Comparison of ENCODE assay signal across 1 cellular context in genomic region chr11:13261600-13262061, GRCh38.
TF ChIP-seq lines count a peak whose summit lies in the region.

No MANE protein-coding gene starts in this region.

TF ChIP-seq in GM23338, 12 proteins besides CTCF, POLR2A, EP300 and RAD21 (continued from another document):
- no peak for TF ChIP-seq EZH2 (IDR thresholded peaks at IDR 0.05; ENCODE audit: low read depth, unreplicated experiment)
